ENCODE assay signal across 8 cellular contexts in the genomic region with DNA sequence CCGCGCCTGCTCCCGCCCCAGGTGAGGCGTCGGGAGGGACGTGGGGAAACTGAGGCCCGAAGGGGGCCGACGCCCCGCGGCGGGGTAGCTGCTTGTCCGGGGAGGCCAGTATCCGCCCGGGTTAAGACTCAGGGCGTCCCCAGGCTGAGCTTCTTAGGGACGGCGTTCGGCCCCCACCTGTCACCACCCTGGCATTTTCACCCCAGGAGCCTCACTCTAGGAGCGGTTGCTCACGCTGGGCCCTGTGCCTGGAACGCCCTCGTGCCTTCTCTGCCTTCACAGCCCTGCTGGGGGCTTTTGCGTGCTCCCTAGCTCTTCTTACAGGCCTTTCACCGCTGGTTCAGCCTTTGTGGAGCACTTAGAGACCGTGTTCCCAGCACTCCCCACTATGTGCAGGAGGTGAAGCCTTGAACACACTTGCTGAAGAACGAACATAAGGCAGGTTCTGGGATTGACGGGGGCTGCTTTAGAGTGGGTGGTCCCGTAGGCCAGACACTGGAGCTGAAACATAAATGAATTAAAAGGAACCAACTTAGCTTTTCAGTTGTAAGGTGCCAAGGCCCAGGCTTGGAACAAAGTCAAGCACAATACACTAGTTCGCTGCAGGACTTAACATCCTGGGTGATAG. TPM values are rescaled to one million over a fixed set of nuclear protein-coding genes. Genes with fewer than 3 reads are reported as not detected.
DNase-seq lines count a peak whose midpoint lies in the region; ATAC-seq and TF ChIP-seq lines count a peak whose summit lies in the region.

No MANE protein-coding gene starts in this region.

- H3K4me3 ChIP-seq in BE2C (ENCODE audit: low read depth, low read length) (peak overlapping the region; percentile 87), HUES48 (ENCODE audit: low read depth, low read length) (peak overlapping the region; percentile 95), WI38 (ENCODE audit: low read depth, low read length) (peak overlapping the region; percentile 88)

- H3K9me3 ChIP-seq in BE2C (no peaks in the 10 kb centered on the region), HUES48 (ENCODE audit: control insufficient read depth, insufficient read depth, low read length) (no peaks in the 10 kb centered on the region)

- no peaks in the 10 kb centered on the region for H3K27me3 ChIP-seq in BE2C
- peaks cover 10% of the 10 kb centered on the region for H3K27me3 ChIP-seq in HUES48 (ENCODE audit: control insufficient read depth, insufficient read depth, low read length)

- H3K27ac ChIP-seq in HUES48 (ENCODE audit: low read depth, low read length): peak overlapping the region; percentile 40

- TF ChIP-seq CTCF in BE2C (IDR thresholded peaks at IDR 0.05; ENCODE audit: low read depth, low read length) (0 out of 2 replicates have a peak, but pooled peaks have one; percentile 2), WI38 (IDR thresholded peaks at IDR 0.05; ENCODE audit: low read depth, low read length) (no peak)

- peak; percentile 36 for DNase-seq in BE2C
- DNase-seq in cerebellar cortex (ENCODE audit: low spot score): peak; percentile 41
- peak; percentile 39 to 55 for DNase-seq in left colon
- DNase-seq in stimulated activated CD4-positive, alpha-beta T cell treated with anti-CD3 and anti-CD28 coated beads, Interleukin-2, amount 100 ng/mL, for 4 hours (ENCODE audit: low read depth): peak; percentile 41
- DNase-seq in A172 (ENCODE audit: low spot score): no peak

- intact Hi-C loops in left colon (cut with DNase I, micrococcal nuclease): no loop called here

- peak; percentile 22 for ATAC-seq in GM19372 (IDR thresholded peaks at IDR 0.05; ENCODE audit: low read depth, unreplicated experiment)
- peak; percentile 4 for ATAC-seq in left colon

- H3K9ac ChIP-seq in HUES48 (ENCODE audit: low read depth, low read length): peak overlapping the region; percentile 73

- H3K36me3 ChIP-seq in BE2C: no peaks in the 10 kb centered on the region
- no peaks in the 10 kb centered on the region for H3K36me3 ChIP-seq in HUES48 (ENCODE audit: control insufficient read depth, insufficient read depth, low read length)

- H3K4me1 ChIP-seq in BE2C (peaks cover 6% of the 10 kb centered on the region), HUES48 (ENCODE audit: control insufficient read depth, insufficient read depth, low read length) (peaks cover 14% of the 10 kb centered on the region)

RNA-seq across cellular contexts. Expression of a gene that starts 0.6 kb away (rescaled TPM):
- 7.4 TPM for polyA plus RNA-seq in BE2C (2012; ENCODE audit: insufficient read depth, insufficient read length, low read depth)
- total RNA-seq in left colon: 10 to 100 TPM in 1 of 2 donors, 1 to 10 TPM in 1; 8.5 to 11.4 TPM
- 6.8 and 8.5 TPM in 2 replicates for total RNA-seq in A172 (2014; rRNA removed; shearing (Covaris generic))

RNA-seq across cellular contexts. Expression of a gene that starts 15.2 kb away (rescaled TPM):
- polyA plus RNA-seq in BE2C (2012; ENCODE audit: insufficient read depth, insufficient read length, low read depth): 147 TPM
- total RNA-seq in left colon: 1 to 10 TPM; 4.7 to 5.9 TPM
- 8.4 and 11.6 TPM in 2 replicates for total RNA-seq in A172 (2014; rRNA removed; shearing (Covaris generic))

RNA-seq across cellular contexts. Expression of a gene that starts 42.5 kb away (rescaled TPM):
- 58.2 TPM for polyA plus RNA-seq in BE2C (2012; ENCODE audit: insufficient read depth, insufficient read length, low read depth)
- total RNA-seq in left colon: 10 to 100 TPM; 27.0 to 27.9 TPM
- total RNA-seq in A172 (2014; rRNA removed; shearing (Covaris generic)): 47.4 and 51.2 TPM in 2 replicates

RNA-seq across cellular contexts. Expression of a gene that starts 42.6 kb away (rescaled TPM):
- polyA plus RNA-seq in BE2C (2012; ENCODE audit: insufficient read depth, insufficient read length, low read depth): 3.4 TPM
- total RNA-seq in left colon: 10 to 100 TPM; 17.1 to 20.5 TPM
- 2.4 and 7.1 TPM in 2 replicates for total RNA-seq in A172 (2014; rRNA removed; shearing (Covaris generic))
